In the genomic region with DNA sequence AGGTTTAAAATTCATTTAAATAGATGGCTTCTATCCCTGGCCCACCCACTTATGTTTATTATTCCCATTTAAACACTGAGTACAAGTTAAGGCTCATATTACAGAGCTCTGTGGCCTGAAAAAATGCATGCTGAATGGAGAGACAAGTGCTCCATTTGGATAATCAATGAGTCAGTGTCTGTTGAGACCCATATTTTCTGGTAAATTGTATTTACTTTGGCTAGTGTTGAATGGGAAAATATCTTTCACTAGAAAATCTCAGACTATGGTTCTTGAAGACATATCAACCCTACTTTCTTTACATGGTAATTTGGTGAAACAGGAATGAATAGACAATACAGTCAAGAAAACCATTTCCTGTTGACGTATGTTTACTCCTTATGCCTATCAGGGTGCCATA, we compare ENCODE assay signal across 27 cellular contexts.
DNase-seq lines count a peak whose midpoint lies in the region; ATAC-seq and TF ChIP-seq lines count a peak whose summit lies in the region.
"Had no signal": no experiment of that assay in that cellular context is flagged by ENCODE, and none has a peak within 500 bp of the region (broad histone marks: within the 10 kb centered on the region; RNA-seq: fewer than 3 reads in every experiment).

No MANE protein-coding gene starts in this region.

- DNase-seq in A673 (ENCODE audit: low spot score) (peak; percentile 40), HT1080 (ENCODE audit: low read depth) (peak; percentile 31), NCI-H345 (lab: John Stamatoyannopoulos, UW) (peak; percentile 68), astrocyte of the cerebellum (ENCODE audit: low read depth) (peak; percentile 44), glomerular visceral epithelial cell (ENCODE audit: extremely low spot score) (no peak), globus pallidus (ENCODE audit: low spot score) (no peak)
- no peak for DNase-seq in activated CD8-positive, alpha-beta memory T cell treated with anti-CD3 and anti-CD28 coated beads, Interleukin-2, amount 50 U/mL, for 4 hours
- DNase-seq: activated CD4-positive, CD25-positive, alpha-beta regulatory T cell; activated CD8-positive, alpha-beta T cell treated with anti-CD3 and anti-CD28 coated beads, Interleukin-2, amount 10 ng/mL, durations not matched to agents 7 days and 5 days; activated naive CD4-positive, alpha-beta T cell; activated T-cell treated with anti-CD3 and anti-CD28 coated beads, Interleukin-2, amount 50 U/mL, for 24 hours; BE2C; lower lobe of right lung; MG63; mucosa of descending colon; NCI-H2029; NCI-H526; pancreas; right cardiac atrium; spleen; stimulated activated CD4-positive, alpha-beta T cell treated with anti-CD3 and anti-CD28 coated beads, Interleukin-2, amount 100 ng/mL, for 48 hours; T-helper 9 cell had no signal

- in situ Hi-C loops in astrocyte of the cerebellum (cut with HindIII; ENCODE audit: low sequenced_read_pairs): no loop called here

- no peak overlapping the region for H3K27ac ChIP-seq in A673 (ENCODE audit: low read depth, low read length, poor library complexity, severe bottlenecking)
- H3K27ac ChIP-seq: cardiac muscle cell, lower lobe of right lung, pancreas, spleen, suprapubic skin had no signal

- H3K4me1 ChIP-seq in A673 (ENCODE audit: insufficient read depth, low read length, poor library complexity, severe bottlenecking): no peaks in the 10 kb centered on the region
- H3K4me1 ChIP-seq: lower lobe of right lung, pancreas, spleen, suprapubic skin had no signal

- H3K36me3 ChIP-seq in A673 (ENCODE audit: insufficient read depth, low read length, poor library complexity, severe bottlenecking): no peaks in the 10 kb centered on the region
- H3K36me3 ChIP-seq: BE2C, cardiac muscle cell, lower lobe of right lung, MG63, pancreas, spleen, suprapubic skin had no signal

- no peak for TF ChIP-seq POLR2A in GM18505 (IDR thresholded peaks at IDR 0.05; ENCODE audit: borderline replicate concordance, extremely low read depth, insufficient read depth, insufficient read length)

- POLR2A ChIA-PET in A673 (lab: Charles Lee; ENCODE audit: low non-redundant PET): no interaction called here

- H3K4me3 ChIP-seq in A673 (ENCODE audit: low read depth, low read length, poor library complexity, severe bottlenecking) (no peak overlapping the region), astrocyte of the cerebellum (ENCODE audit: low read depth, low read length) (no peak overlapping the region)
- H3K4me3 ChIP-seq: cardiac muscle cell, K562, lower lobe of right lung, MG63, mucosa of descending colon, pancreas, spleen, suprapubic skin had no signal

- no peak for ATAC-seq in GM18505 (IDR thresholded peaks at IDR 0.05; ENCODE audit: unreplicated experiment)
- ATAC-seq: activated CD8-positive, alpha-beta T cell treated with anti-CD3 and anti-CD28 coated beads, Interleukin-2, amount 10 ng/mL, durations not matched to agents 7 days and 5 days; K562; lower lobe of right lung; mucosa of descending colon; pancreas; right cardiac atrium; stimulated activated effector memory CD8-positive, alpha-beta T cell treated with anti-CD3 and anti-CD28 coated beads, Interleukin-12 subunit alpha, Interleukin-12 subunit beta, amount 100 ng/mL, for 72 hours had no signal

- no peaks in the 10 kb centered on the region for H3K9me3 ChIP-seq in A673 (ENCODE audit: low read depth, low read length, poor library complexity, severe bottlenecking)
- H3K9me3 ChIP-seq: BE2C, lower lobe of right lung, MG63, mucosa of descending colon, pancreas, spleen, suprapubic skin had no signal

- intact Hi-C loops in A673 (cut with micrococcal nuclease; ENCODE audit: unreplicated experiment): no loop called here

- TF ChIP-seq CTCF in A673 (conservative IDR thresholded peaks at IDR 0.05; ENCODE audit: low read depth, low read length) (no peak), astrocyte of the cerebellum (IDR thresholded peaks at IDR 0.05; ENCODE audit: low read depth, low read length, missing control alignments) (no peak)

- CTCF ChIA-PET in A673 (lab: Charles Lee): no interaction called here

- H3K27me3 ChIP-seq in A673 (replicated peaks; ENCODE audit: insufficient read depth, low read depth, low read length, poor library complexity): no peaks in the 10 kb centered on the region
- H3K27me3 ChIP-seq: BE2C, cardiac muscle cell, MG63, pancreas, spleen, suprapubic skin had no signal

- BruUV-seq in A673 (replicated peaks; lab: Mats Ljungman, UMichigan): no TSS peak

Comparison
In these comparisons a context has a peak if more than half of its experiments do, and no peak if none do; other contexts are left out.
1. DNase-seq: peak in A673 (single experiment), HT1080 (single experiment), NCI-H345 (single experiment) and astrocyte of the cerebellum (single experiment); none in glomerular visceral epithelial cell (single experiment), globus pallidus (single experiment) and activated CD8-positive, alpha-beta memory T cell treated with anti-CD3 and anti-CD28 coated beads, Interleukin-2, amount 50 U/mL, for 4 hours (single experiment).